Comparison of ENCODE assay signal across 8 cellular contexts in genomic region chr7:142711722-142712616, GRCh38. TPM values are rescaled to one million over a fixed set of nuclear protein-coding genes. Genes with fewer than 3 reads are reported as not detected.
DNase-seq lines count a peak whose midpoint lies in the region; ATAC-seq and TF ChIP-seq lines count a peak whose summit lies in the region.

No MANE protein-coding gene starts in this region.

- no peak overlapping the region for H2BK12ac ChIP-seq in neuronal stem cell (ENCODE audit: low read length)

- H3K4me2 ChIP-seq in hepatocyte (no peak overlapping the region), neuronal stem cell (ENCODE audit: insufficient read depth, low read length, poor library complexity, severe bottlenecking) (no peak overlapping the region)

- H4K8ac ChIP-seq in neuronal stem cell (ENCODE audit: low read depth, low read length), result no peak overlapping the region

- DNase-seq in activated effector memory CD4-positive, alpha-beta T cell treated with anti-CD3 and anti-CD28 coated beads, Interleukin-2, amount 50 U/mL, for 16 hours, result peak; percentile 68
- no peak for DNase-seq in activated effector memory CD4-positive, alpha-beta T cell treated with Interleukin-2 at 50 U/mL for 16 hours
- DNase-seq in LoVo (ENCODE audit: low spot score), result peak; percentile 25
- DNase-seq in activated T-cell treated with anti-CD3 and anti-CD28 coated beads, Interleukin-2, amount 50 U/mL, for 4 hours, result no peak
- peak; percentile 50 for DNase-seq in hepatocyte (ENCODE audit: low spot score)
- peak; percentile 24 to 38 for DNase-seq in thyroid gland
- DNase-seq in neuronal stem cell (ENCODE audit: low spot score), result no peak

- H2AFZ ChIP-seq in hepatocyte, result no peak overlapping the region
- H2AFZ ChIP-seq in neuronal stem cell (ENCODE audit: low read length), result no peak overlapping the region

- no peaks in the 10 kb centered on the region for H3K36me3 Mint-ChIP-seq in activated T-cell treated with anti-CD3 and anti-CD28 coated beads, Interleukin-2, amount 50 U/mL, for 4 hours (ENCODE audit: insufficient read depth)

- ATAC-seq in activated T-cell treated with anti-CD3 and anti-CD28 coated beads, Interleukin-2, amount 50 U/mL, for 4 hours, result peak; percentile 72 to 87
- no peak for ATAC-seq in GM21717 (IDR thresholded peaks at IDR 0.05; ENCODE audit: unreplicated experiment)

- H3K4me1 ChIP-seq in hepatocyte (ENCODE audit: insufficient read depth), result no peaks in the 10 kb centered on the region
- H3K4me1 ChIP-seq in thyroid gland, result no peaks in the 10 kb centered on the region
- H3K4me1 ChIP-seq in neuronal stem cell (ENCODE audit: control insufficient read depth in 2 of 2, insufficient read depth in 1 of 2, low read depth in 1 of 2, low read length in 2 of 2), result peaks cover 0 to 1% of the 10 kb centered on the region in 2 donors

- H3K9me3 Mint-ChIP-seq in activated T-cell treated with anti-CD3 and anti-CD28 coated beads, Interleukin-2, amount 50 U/mL, for 4 hours, result no peaks in the 10 kb centered on the region

- no peak overlapping the region for H3K23ac ChIP-seq in neuronal stem cell (ENCODE audit: low read depth, low read length, poor library complexity)

- H3K27me3 ChIP-seq in hepatocyte (no peaks in the 10 kb centered on the region), thyroid gland (no peaks in the 10 kb centered on the region), neuronal stem cell (ENCODE audit: control insufficient read depth in 3 of 3, insufficient read depth in 3 of 3, low read depth in 1 of 3, low read length in 3 of 3) (no peaks in the 10 kb centered on the region)

- H3K14ac ChIP-seq in neuronal stem cell (ENCODE audit: low read length), result no peak overlapping the region

- WGBS in hepatocyte (ENCODE audit: low lambda C conversion rate, missing lambda C conversion rate), result 73% methylated on average over 18 of the region's 18 CpGs
- WGBS in thyroid gland, 2 donors, result 59 to 65% methylated on average over 18 of the region's 18 CpGs
- no CpG with 5 or more reads among the region's 18 CpGs for WGBS in neuronal stem cell (ENCODE audit: extremely low coverage in 2 of 2, insufficient read length in 2 of 2, insufficient replicate concordance in 1 of 2), 2 donors

- H4K20me1 ChIP-seq in hepatocyte (ENCODE audit: insufficient read depth, poor library complexity, severe bottlenecking), result no peaks in the 10 kb centered on the region

- H3K4me1 Mint-ChIP-seq in activated T-cell treated with anti-CD3 and anti-CD28 coated beads, Interleukin-2, amount 50 U/mL, for 4 hours (ENCODE audit: low read depth), result peaks cover 70% of the 10 kb centered on the region

- TF ChIP-seq CTCF in hepatocyte (IDR thresholded peaks at IDR 0.05; ENCODE audit: poor library complexity) (peak; percentile 65), thyroid gland (IDR thresholded peaks at IDR 0.05) (peak in 5 of 6 experiments; percentile 50 to 68 (median 63))

- H3K27ac ChIP-seq in hepatocyte, result no peak overlapping the region
- H3K27ac ChIP-seq in thyroid gland, result no peak overlapping the region
- no peak overlapping the region for H3K27ac ChIP-seq in neuronal stem cell (replicated peaks; ENCODE audit: low read length)

- no peak overlapping the region for H2BK5ac ChIP-seq in neuronal stem cell (ENCODE audit: low read length)

- H3K4ac ChIP-seq in neuronal stem cell (ENCODE audit: low read length), result no peak overlapping the region

- TF ChIP-seq POLR2A in thyroid gland (IDR thresholded peaks at IDR 0.05), result no peak

- H3K79me2 ChIP-seq in hepatocyte, result no peaks in the 10 kb centered on the region

- no peak overlapping the region for H3K4me3 ChIP-seq in hepatocyte
- no peak overlapping the region for H3K4me3 ChIP-seq in thyroid gland (replicated peaks in 1 of 3)
- no peak overlapping the region for H3K4me3 ChIP-seq in neuronal stem cell (ENCODE audit: low read length in 2 of 2)

- H3K4me3 Mint-ChIP-seq in activated T-cell treated with anti-CD3 and anti-CD28 coated beads, Interleukin-2, amount 50 U/mL, for 4 hours, result peak overlapping the region; percentile 78

- no peaks in the 10 kb centered on the region for H3K79me1 ChIP-seq in neuronal stem cell (ENCODE audit: low read depth, low read length)

- H3K36me3 ChIP-seq in hepatocyte (replicated peaks; ENCODE audit: insufficient read depth, low read depth), result no peaks in the 10 kb centered on the region
- H3K36me3 ChIP-seq in thyroid gland, result no peaks in the 10 kb centered on the region
- no peaks in the 10 kb centered on the region for H3K36me3 ChIP-seq in neuronal stem cell (replicated peaks in 1 of 2; ENCODE audit: control insufficient read depth in 2 of 2, insufficient read depth in 2 of 2, low read length in 2 of 2)

- H3K9me2 ChIP-seq in hepatocyte (replicated peaks; ENCODE audit: insufficient read depth), result no peaks in the 10 kb centered on the region

- H3K9me3 ChIP-seq in hepatocyte (ENCODE audit: low read depth), result no peaks in the 10 kb centered on the region
- no peaks in the 10 kb centered on the region for H3K9me3 ChIP-seq in thyroid gland
- H3K9me3 ChIP-seq in neuronal stem cell (replicated peaks in 1 of 2; ENCODE audit: control insufficient read depth in 2 of 2, insufficient read depth in 1 of 2, low read depth in 1 of 2, low read length in 2 of 2), result no peaks in the 10 kb centered on the region

- H3K18ac ChIP-seq in neuronal stem cell (ENCODE audit: low read length), result no peak overlapping the region

- no peaks in the 10 kb centered on the region for H3K27me3 Mint-ChIP-seq in activated T-cell treated with anti-CD3 and anti-CD28 coated beads, Interleukin-2, amount 50 U/mL, for 4 hours (ENCODE audit: low read depth)

- H2BK120ac ChIP-seq in neuronal stem cell (ENCODE audit: low read depth, low read length), result no peak overlapping the region

- intact Hi-C loops in thyroid gland (cut with DNase I), result loop anchor here (2.0 kb wide), 1 partner anchor 73 kb away; no protein-coding TSS in a partner anchor

- H2BK15ac ChIP-seq in neuronal stem cell (ENCODE audit: low read length), result no peak overlapping the region

- no peak overlapping the region for H4K91ac ChIP-seq in neuronal stem cell (ENCODE audit: low read depth, low read length, poor library complexity)

- no peak overlapping the region for H2AK5ac ChIP-seq in neuronal stem cell (ENCODE audit: low read depth, low read length)

- H3K9ac ChIP-seq in neuronal stem cell (ENCODE audit: low read depth, low read length, poor library complexity), result no peak overlapping the region

RNA-seq across cellular contexts. Expression of gene PRSS1, which starts 37.3 kb away (rescaled TPM):
- total RNA-seq in activated T-cell treated with anti-CD3 and anti-CD28 coated beads, Interleukin-2, amount 50 U/mL, for 4 hours, result 10 to 100 TPM in 1 of 3 donors, 1 to 10 TPM in 2; 6.6 to 11.7 (median 9.2) TPM
- total RNA-seq in hepatocyte (69.8 and 71.2 TPM in 2 replicates), thyroid gland (1 to 10 TPM in 1 of 4 donors, not detected in 3; 1.2 TPM)
- polyA plus RNA-seq in hepatocyte, result 67.6 and 78.5 TPM in 2 replicates
- polyA plus RNA-seq in neuronal stem cell (2013, experiment 1 of 2), result not detected
- polyA plus RNA-seq in neuronal stem cell (2013, experiment 2 of 2), result not detected

RNA-seq across cellular contexts. Expression of gene PRSS2, which starts 58.8 kb away (rescaled TPM):
- total RNA-seq in activated T-cell treated with anti-CD3 and anti-CD28 coated beads, Interleukin-2, amount 50 U/mL, for 4 hours, result 10 to 100 TPM; 18.0 to 30.0 (median 25.2) TPM
- 94.7 and 144 TPM in 2 replicates for total RNA-seq in hepatocyte
- 241 and 273 TPM in 2 replicates for polyA plus RNA-seq in hepatocyte
- total RNA-seq in thyroid gland, result not detected
- polyA plus RNA-seq in neuronal stem cell (2013, experiment 1 of 2), result not detected
- not detected for polyA plus RNA-seq in neuronal stem cell (2013, experiment 2 of 2)

Comparison
In these comparisons a context has a peak if more than half of its experiments do, and no peak if none do; other contexts are left out.
1. DNase-seq: peak in activated effector memory CD4-positive, alpha-beta T cell treated with anti-CD3 and anti-CD28 coated beads, Interleukin-2, amount 50 U/mL, for 16 hours (single experiment), LoVo (single experiment), hepatocyte (single experiment) and thyroid gland (2 of 2); none in activated effector memory CD4-positive, alpha-beta T cell treated with Interleukin-2 at 50 U/mL for 16 hours (single experiment), activated T-cell treated with anti-CD3 and anti-CD28 coated beads, Interleukin-2, amount 50 U/mL, for 4 hours (single experiment) and neuronal stem cell (single experiment).
2. RNA of gene PRSS2, which starts 58.8 kb away (total RNA-seq): 94.7 to 144 TPM in hepatocyte and 18.0 to 30.0 TPM in activated T-cell treated with anti-CD3 and anti-CD28 coated beads, Interleukin-2, amount 50 U/mL, for 4 hours; not detected in thyroid gland; every median in the first group is over 10 times any median in the second.